Comparison of ENCODE assay signal across 15 cellular contexts in genomic region chr1:91929246-91929645, GRCh38. TPM values are rescaled to one million over a fixed set of nuclear protein-coding genes. Genes with fewer than 3 reads are reported as not detected.
A peak's percentile ranks its signal among the peaks of the same experiment; 100 is the strongest.
DNase-seq lines count a peak whose midpoint lies in the region; ATAC-seq and TF ChIP-seq lines count a peak whose summit lies in the region.
"Had no signal": no experiment of that assay in that cellular context is flagged by ENCODE, and none has a peak within 500 bp of the region (broad histone marks: within the 10 kb centered on the region; RNA-seq: fewer than 3 reads in every experiment).

No MANE protein-coding gene starts in this region.

- TF ChIP-seq CTCF in left ventricle myocardium inferior (IDR thresholded peaks at IDR 0.05; ENCODE audit: borderline replicate concordance) (no peak), mesothelial cell of epicardium (IDR thresholded peaks at IDR 0.05; ENCODE audit: unreplicated experiment) (no peak)

- H3K27me3 ChIP-seq in left ventricle myocardium inferior (ENCODE audit: low read depth) = no peaks in the 10 kb centered on the region

- intact Hi-C loops in Right ventricle myocardium superior (cut with DNase I) = loop anchor here (5.0 to 10.0 kb wide), 4 partner anchors 217 to 647 kb away; partner anchors contain the start of genes GLMN and RPAP2
- intact Hi-C loops in left ventricle myocardium inferior (cut with micrococcal nuclease) = no loop called here

- H3K4me1 ChIP-seq in left ventricle myocardium inferior = no peaks in the 10 kb centered on the region

- no peaks in the 10 kb centered on the region for H3K36me3 Mint-ChIP-seq in mesothelial cell of epicardium

- H3K36me3 ChIP-seq in left ventricle myocardium inferior = no peaks in the 10 kb centered on the region

- ATAC-seq in Right ventricle myocardium superior (ENCODE audit: poor library complexity) (peak; percentile 62), HG02798 (IDR thresholded peaks at IDR 0.05; ENCODE audit: poor library complexity, unreplicated experiment) (no peak), GM18909 (IDR thresholded peaks at IDR 0.05; ENCODE audit: poor library complexity, unreplicated experiment) (no peak)
- ATAC-seq: A549 had no signal

- no peak overlapping the region for H3K27ac ChIP-seq in left ventricle myocardium inferior (replicated peaks)
- H3K27ac ChIP-seq: A549, skin epidermis had no signal

- H3K4me1 Mint-ChIP-seq in mesothelial cell of epicardium = peaks cover 16% of the 10 kb centered on the region

- H3K4me3 Mint-ChIP-seq in mesothelial cell of epicardium = no peak overlapping the region

- no peaks in the 10 kb centered on the region for H3K27me3 Mint-ChIP-seq in mesothelial cell of epicardium (ENCODE audit: low read depth)

- no peak overlapping the region for H3K4me3 ChIP-seq in left ventricle myocardium inferior
- H3K4me3 ChIP-seq: A549, skin epidermis had no signal

- no peaks in the 10 kb centered on the region for H3K9me3 ChIP-seq in left ventricle myocardium inferior (replicated peaks)
- H3K9me3 ChIP-seq: A549 had no signal

- H3K27ac Mint-ChIP-seq in mesothelial cell of epicardium = peak overlapping the region; percentile 75

- no peaks in the 10 kb centered on the region for H3K9me3 Mint-ChIP-seq in mesothelial cell of epicardium

- DNase-seq in Right ventricle myocardium superior (no peak), left ventricle myocardium inferior (no peak), fibroblast of peridontal ligament (ENCODE audit: extremely low read depth) (peak; percentile 31), mesothelial cell of epicardium (ENCODE audit: low spot score in 2 of 2, unreplicated experiment in 2 of 2) (no peak), DMS 273 (lab: John Stamatoyannopoulos, UW; ENCODE audit: unreplicated experiment) (no peak), NCI-H82 treated with DMSO at 0.1 percent for 48 hours (lab: John Stamatoyannopoulos, UW; ENCODE audit: unreplicated experiment) (no peak)
- DNase-seq: activated T-cell treated with anti-CD3 and anti-CD28 coated beads, Interleukin-2, amount 50 U/mL, for 48 hours; NCI-H1092 treated with DMSO at 0.1 percent for 48 hours; NCI-H510A treated with DMSO at 0.1 percent for 48 hours; SIG-M5 had no signal

RNA-seq across cellular contexts. Expression of gene BRDT, which starts 20.0 kb away (rescaled TPM):
- not detected for total RNA-seq in Right ventricle myocardium superior
- not detected for total RNA-seq in left ventricle myocardium inferior
- total RNA-seq in mesothelial cell of epicardium = not detected in 3 replicates
- total RNA-seq: astrocyte had no signal

RNA-seq across cellular contexts. Expression of gene TGFBR3, which starts 43.3 kb away (rescaled TPM):
- total RNA-seq in Right ventricle myocardium superior = 37.9 TPM
- total RNA-seq in left ventricle myocardium inferior = 24.6 TPM
- total RNA-seq in mesothelial cell of epicardium = 19.7 to 24.6 TPM (median 20.7 TPM) in 3 replicates
